In the genomic region with DNA sequence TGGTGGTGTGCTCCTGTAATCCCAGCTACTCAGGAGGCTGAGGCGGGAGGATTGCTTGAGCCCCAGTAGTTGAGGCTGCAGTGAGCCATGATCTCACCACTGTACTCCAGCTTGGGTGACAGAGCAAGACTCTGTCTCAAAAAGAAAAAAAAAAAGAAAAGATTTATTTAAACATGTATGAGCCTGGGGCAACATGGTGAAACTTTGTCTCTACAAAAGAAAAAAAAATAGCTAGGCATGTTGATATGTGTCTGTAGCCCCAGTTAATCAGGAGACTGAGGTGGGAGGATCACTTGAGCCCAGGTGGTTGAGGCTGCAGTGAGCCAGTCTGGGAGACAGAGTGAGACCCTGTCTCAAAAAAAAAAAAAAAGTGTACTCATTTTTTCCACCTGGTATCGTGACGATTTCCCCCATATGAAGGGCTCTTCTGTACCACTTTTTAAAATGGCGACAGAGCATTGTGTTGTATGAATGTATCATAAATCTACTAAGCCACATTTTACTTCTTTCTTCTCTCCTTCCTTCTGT, we compare ENCODE assay signal across 9 cellular contexts. TPM values are rescaled to one million over a fixed set of nuclear protein-coding genes. Genes with fewer than 3 reads are reported as not detected.
A peak's percentile ranks its signal among the peaks of the same experiment; 100 is the strongest.
DNase-seq lines count a peak whose midpoint lies in the region; ATAC-seq, FAIRE-seq and TF ChIP-seq lines count a peak whose summit lies in the region.
"Had no signal": no experiment of that assay in that cellular context is flagged by ENCODE, and none has a peak within 500 bp of the region (broad histone marks: within the 10 kb centered on the region; RNA-seq: fewer than 3 reads in every experiment).

No MANE protein-coding gene starts in this region.

- TF ChIP-seq POLR2A in K562 (conservative IDR thresholded peaks at IDR 0.05) = no peak

- WGBS in K562 (ENCODE audit: insufficient coverage, low coverage, missing lambda C conversion rate) = 46% methylated on average over 4 of the region's 4 CpGs

- H3K4me2 ChIP-seq in K562 (ENCODE audit: insufficient read depth, low read length) = peak overlapping the region; percentile 62

- BruUV-seq in K562 (replicated peaks; lab: Mats Ljungman, UMichigan) = TSS peak; percentile 62

- TF ChIP-seq EP300 in K562 (IDR thresholded peaks at IDR 0.05; ENCODE audit: low read length) = no peak

- intact Hi-C loops in K562 (cut with micrococcal nuclease) (no loop called here), natural killer cell (cut with micrococcal nuclease) (no loop called here), cardiac septum (cut with DNase I) (no loop called here)

- H3K9me1 ChIP-seq in K562 (ENCODE audit: control insufficient read depth, insufficient read depth, low read length) = no peaks in the 10 kb centered on the region

- H3K36me3 ChIP-seq in CD8-positive, alpha-beta memory T cell (ENCODE audit: insufficient read depth, low read length) = no peaks in the 10 kb centered on the region
- H3K36me3 ChIP-seq in K562 (ENCODE audit: control insufficient read depth, insufficient read depth, low read length) = no peaks in the 10 kb centered on the region

- H3K27ac Mint-ChIP-seq in CD8-positive, alpha-beta memory T cell = peak overlapping the region in 6 of 8 donors; percentile 5 to 84 (median 70)
- peak overlapping the region; percentile 81 for H3K27ac Mint-ChIP-seq in natural killer cell

- H3K9me3 Mint-ChIP-seq in CD8-positive, alpha-beta memory T cell = no peaks in the 10 kb centered on the region
- no peaks in the 10 kb centered on the region for H3K9me3 Mint-ChIP-seq in natural killer cell

- no peak for DNase-seq in CD8-positive, alpha-beta memory T cell
- no peak for DNase-seq in K562 (ENCODE audit: extremely low read depth in 1 of 4, low spot score in 3 of 4)
- no peak for DNase-seq in natural killer cell
- no peak for DNase-seq in NCI-H1694 treated with DMSO at 0.1 percent for 48 hours (lab: John Stamatoyannopoulos, UW)
- DNase-seq in NCI-H1048 (lab: John Stamatoyannopoulos, UW) = no peak
- DNase-seq in cardiac septum (ENCODE audit: low spot score) = no peak

- H2AFZ ChIP-seq in K562 (ENCODE audit: low read depth, low read length) = peak overlapping the region; percentile 95

- CTCF ChIA-PET in CD8-positive, alpha-beta memory T cell (lab: Charles Lee) = no interaction called here
- CTCF ChIA-PET in K562 (lab: Yijun Ruan, JAX; ENCODE audit: low intra/inter-chr PET ratio) = interaction anchor here (0.7 kb wide), 1 partner anchor 239 kb away, joined by 3 read pairs; no protein-coding TSS in a partner anchor

- peak overlapping the region in 1 of 2 experiments; percentile 67; a peak in 2 of 4 replicates for H3K9ac ChIP-seq in K562 (ENCODE audit: insufficient read depth in 1 of 2, low read depth in 2 of 2, low read length in 2 of 2)

- peak; percentile 6 for ATAC-seq in HG03064 (IDR thresholded peaks at IDR 0.05; ENCODE audit: low read depth, unreplicated experiment)
- ATAC-seq in K562 = peak; percentile 5
- ATAC-seq in natural killer cell = no peak
- ATAC-seq in GM18867 (IDR thresholded peaks at IDR 0.05; ENCODE audit: unreplicated experiment) = no peak

- peaks cover 11 to 12% (median 12%) of the 10 kb centered on the region in 3 donors for H3K4me1 Mint-ChIP-seq in CD8-positive, alpha-beta memory T cell
- peaks cover 10 to 12% of the 10 kb centered on the region in 2 donors for H3K4me1 Mint-ChIP-seq in natural killer cell

- H3K27ac ChIP-seq in CD8-positive, alpha-beta memory T cell (ENCODE audit: low read depth, low read length) = peak overlapping the region; percentile 35
- H3K27ac ChIP-seq in K562 (ENCODE audit: extremely low read depth, low read depth, low read length) = peak overlapping the region; percentile 75

- TF ChIP-seq RAD21 in K562 (CRISPR knock-in tag; conservative IDR thresholded peaks at IDR 0.05 in 1 of 2, IDR thresholded peaks at IDR 0.05 in 1 of 2) = no peak

- POLR2A ChIA-PET in CD8-positive, alpha-beta memory T cell (lab: Charles Lee) = interaction anchor here (0.9 kb wide), 1 partner anchor 45 kb away, joined by 6 read pairs; a partner anchor contains a TSS
- POLR2A ChIA-PET in K562 (lab: Yijun Ruan, JAX) = interaction anchor here (0.8 to 1.4 kb wide), 6 partner anchors 8 to 244 kb away, joined by 3 to 4 read pairs (median 3); a partner anchor contains a TSS

- H4K20me1 ChIP-seq in K562 (replicated peaks; ENCODE audit: control insufficient read depth, insufficient read depth, low read length) = no peaks in the 10 kb centered on the region

- FAIRE-seq in K562 (lab: Jason Lieb, UNC) = no peak

- H3K9me3 ChIP-seq in CD8-positive, alpha-beta memory T cell (ENCODE audit: low read length) = no peaks in the 10 kb centered on the region
- H3K9me3 ChIP-seq in K562 (replicated peaks; ENCODE audit: control insufficient read depth, insufficient read depth, low read depth, low read length) = no peaks in the 10 kb centered on the region

- no peaks in the 10 kb centered on the region for H3K27me3 Mint-ChIP-seq in CD8-positive, alpha-beta memory T cell
- no peaks in the 10 kb centered on the region for H3K27me3 Mint-ChIP-seq in natural killer cell (ENCODE audit: low read depth in 2 of 2)

- no peak overlapping the region for H3K4me3 ChIP-seq in CD8-positive, alpha-beta memory T cell (ENCODE audit: low read length)
- H3K4me3 ChIP-seq in K562 = no peak overlapping the region

- TF ChIP-seq CTCF in K562 (IDR thresholded peaks at IDR 0.05 in 2 of 3, conservative IDR thresholded peaks at IDR 0.05 in 1 of 3; ENCODE audit: insufficient read depth in 2 of 3, low read depth in 1 of 3, low read length in 3 of 3) (no peak), natural killer cell (IDR thresholded peaks at IDR 0.05) (no peak)

- in situ Hi-C loops in K562 (cut with MboI) = no loop called here

- peak overlapping the region in 3 of 7 donors; percentile 53 to 73 (median 55) for H3K4me3 Mint-ChIP-seq in CD8-positive, alpha-beta memory T cell
- H3K4me3 Mint-ChIP-seq in natural killer cell = peak overlapping the region; percentile 62

- no peaks in the 10 kb centered on the region for H3K36me3 Mint-ChIP-seq in CD8-positive, alpha-beta memory T cell
- no peaks in the 10 kb centered on the region for H3K36me3 Mint-ChIP-seq in natural killer cell

- H3K4me1 ChIP-seq in CD8-positive, alpha-beta memory T cell (ENCODE audit: insufficient read depth, low read length) = peaks cover 8% of the 10 kb centered on the region
- peaks cover 25 to 26% of the 10 kb centered on the region in 2 experiments for H3K4me1 ChIP-seq in K562 (replicated peaks in 1 of 2; ENCODE audit: control insufficient read depth in 2 of 2, insufficient read depth in 2 of 2, low read length in 2 of 2)

- no peaks in the 10 kb centered on the region for H3K27me3 ChIP-seq in CD8-positive, alpha-beta memory T cell (ENCODE audit: insufficient read depth, low read length, poor library complexity, severe bottlenecking)
- no peaks in the 10 kb centered on the region; a peak in 1 of 5 replicates for H3K27me3 ChIP-seq in K562 (ENCODE audit: control insufficient read depth in 2 of 2, insufficient read depth in 2 of 2, low read length in 2 of 2)

- H3K79me2 ChIP-seq in K562 (ENCODE audit: control insufficient read depth, insufficient read depth, low read length) = no peaks in the 10 kb centered on the region

RNA-seq across cellular contexts. Expression of a gene that starts 16.4 kb away (rescaled TPM):
- total RNA-seq in CD8-positive, alpha-beta memory T cell = under 1 TPM; 0.20 to 0.27 TPM
- 0.20 TPM for polyA plus RNA-seq in CD8-positive, alpha-beta memory T cell
- 0.40 and 0.51 TPM in 2 replicates for total RNA-seq in K562 (2011; cell fraction: chromatin; rRNA removed; ENCODE audit: low replicate concordance)
- 0.39 TPM in 1 of 2 replicates, not detected in the other for total RNA-seq in K562 (2011; cell fraction: nucleolus; rRNA removed)
- 0.29 TPM in 1 of 2 replicates, not detected in the other for total RNA-seq in K562 (2011; cell fraction: nucleoplasm; rRNA removed)
- total RNA-seq in K562 (2014; rRNA removed) (0.08 TPM in 1 of 2 replicates, not detected in the other), K562 (2014; rRNA removed; fragmentation: Illumina TruSeq; extraction: Trizol) (0.11 TPM in 1 of 2 replicates, not detected in the other), K562 (2015; rRNA removed; fragmentation: Illumina TruSeq; extraction: Trizol) (0.14 and 0.15 TPM in 2 replicates), K562 (2021) (0.09 and 0.29 TPM in 2 replicates), natural killer cell (under 1 TPM in 2 of 3 donors, not detected in 1; 0.28 to 0.32 TPM), cardiac septum (0.13 TPM)
- polyA plus RNA-seq in K562 (2011; rRNA removed) (0.11 and 0.20 TPM in 2 replicates), K562 (2014; fragmentation: Illumina TruSeq; extraction: Trizol) (0.14 and 0.30 TPM in 2 replicates), K562 (2014; fragmentation: Nextera tagmentation; extraction: Ambion mirVana) (under 1 TPM in 1 of 2 experiments, not detected in 1; 0.29 TPM), K562 (2014; rRNA removed) (0.04 TPM in 1 of 2 replicates, not detected in the other)
- polyA plus RNA-seq in K562 (2011; cell fraction: cytosol; rRNA removed) = 0.10 TPM in 1 of 2 replicates, not detected in the other
- 0.07 and 0.21 TPM in 2 replicates for polyA plus RNA-seq in K562 (2011; cell fraction: nucleus; rRNA removed)
- polyA plus RNA-seq in K562 (2012) = 0.14 and 0.32 TPM in 2 replicates
- polyA minus RNA-seq in K562 (2011; rRNA and poly(A)+ RNA removed) = 0.18 TPM in 1 of 2 replicates, not detected in the other
- not detected in 2 replicates for polyA minus RNA-seq in K562 (2011; cell fraction: cytosol; rRNA and poly(A)+ RNA removed)
- not detected in 2 replicates for polyA minus RNA-seq in K562 (2011; cell fraction: nucleus; rRNA and poly(A)+ RNA removed)

RNA-seq across cellular contexts. Expression of a gene that starts 24.2 kb away (rescaled TPM):
- total RNA-seq in CD8-positive, alpha-beta memory T cell = not detected
- polyA plus RNA-seq in CD8-positive, alpha-beta memory T cell = not detected
- 2.3 and 2.8 TPM in 2 replicates for total RNA-seq in K562 (2011; cell fraction: chromatin; rRNA removed; ENCODE audit: low replicate concordance)
- 2.2 and 2.5 TPM in 2 replicates for total RNA-seq in K562 (2011; cell fraction: nucleolus; rRNA removed)
- 1.8 and 2.3 TPM in 2 replicates for total RNA-seq in K562 (2011; cell fraction: nucleoplasm; rRNA removed)
- total RNA-seq in K562 (2014; rRNA removed) = 0.24 and 0.36 TPM in 2 replicates
- not detected in 2 replicates for total RNA-seq in K562 (2014; rRNA removed; fragmentation: Illumina TruSeq; extraction: Trizol)
- not detected in 2 replicates for total RNA-seq in K562 (2015; rRNA removed; fragmentation: Illumina TruSeq; extraction: Trizol)
- 0.16 and 0.31 TPM in 2 replicates for total RNA-seq in K562 (2021)
- 0.29 and 0.43 TPM in 2 replicates for polyA plus RNA-seq in K562 (2011; rRNA removed)
- 0.15 and 0.18 TPM in 2 replicates for polyA plus RNA-seq in K562 (2011; cell fraction: cytosol; rRNA removed)
- polyA plus RNA-seq in K562 (2011; cell fraction: nucleus; rRNA removed) = 1.0 and 1.1 TPM in 2 replicates
- polyA plus RNA-seq in K562 (2012) = 0.13 and 1.6 TPM in 2 replicates
- polyA plus RNA-seq in K562 (2014; fragmentation: Illumina TruSeq; extraction: Trizol) = 0.28 TPM in 2 replicates
- under 1 TPM; 0.23 to 0.34 TPM for polyA plus RNA-seq in K562 (2014; fragmentation: Nextera tagmentation; extraction: Ambion mirVana)
- polyA plus RNA-seq in K562 (2014; rRNA removed) = 0.09 and 0.56 TPM in 2 replicates
- polyA minus RNA-seq in K562 (2011; rRNA and poly(A)+ RNA removed) = 0.74 TPM in 1 of 2 replicates, not detected in the other
- not detected in 2 replicates for polyA minus RNA-seq in K562 (2011; cell fraction: cytosol; rRNA and poly(A)+ RNA removed)
- polyA minus RNA-seq in K562 (2011; cell fraction: nucleus; rRNA and poly(A)+ RNA removed) = 0.54 TPM in 1 of 2 replicates, not detected in the other
- total RNA-seq in natural killer cell = not detected
- total RNA-seq in cardiac septum = 2.0 TPM
- total RNA-seq: NCI-H460 had no signal

RNA-seq across cellular contexts. Expression of a gene that starts 40.2 kb away (rescaled TPM):
- total RNA-seq in CD8-positive, alpha-beta memory T cell = 100 to 1,000 TPM; 202 to 220 TPM
- 189 TPM for polyA plus RNA-seq in CD8-positive, alpha-beta memory T cell
- total RNA-seq in K562 (2011; cell fraction: chromatin; rRNA removed; ENCODE audit: low replicate concordance) = 48.5 and 69.6 TPM in 2 replicates
- total RNA-seq in K562 (2011; cell fraction: nucleolus; rRNA removed) = 160 and 217 TPM in 2 replicates
- total RNA-seq in K562 (2011; cell fraction: nucleoplasm; rRNA removed) = 103 and 113 TPM in 2 replicates
- total RNA-seq in K562 (2014; rRNA removed) (269 and 325 TPM in 2 replicates), K562 (2014; rRNA removed; fragmentation: Illumina TruSeq; extraction: Trizol) (156 and 168 TPM in 2 replicates), K562 (2015; rRNA removed; fragmentation: Illumina TruSeq; extraction: Trizol) (504 and 554 TPM in 2 replicates), K562 (2021) (442 and 486 TPM in 2 replicates), natural killer cell (10 to 100 TPM; 51.8 to 75.4 (median 60.2) TPM), cardiac septum (225 TPM)
- polyA plus RNA-seq in K562 (2011; rRNA removed) (229 and 257 TPM in 2 replicates), K562 (2014; fragmentation: Illumina TruSeq; extraction: Trizol) (355 and 561 TPM in 2 replicates), K562 (2014; fragmentation: Nextera tagmentation; extraction: Ambion mirVana) (1,000 to 10,000 TPM in 1 of 2 experiments, 100 to 1,000 TPM in 1; 987 to 1,119 TPM), K562 (2014; rRNA removed) (473 and 511 TPM in 2 replicates)
- polyA plus RNA-seq in K562 (2011; cell fraction: cytosol; rRNA removed) = 517 and 937 TPM in 2 replicates
- 85.7 and 88.0 TPM in 2 replicates for polyA plus RNA-seq in K562 (2011; cell fraction: nucleus; rRNA removed)
- polyA plus RNA-seq in K562 (2012) = 593 and 1,047 TPM in 2 replicates
- polyA minus RNA-seq in K562 (2011; rRNA and poly(A)+ RNA removed) = 20.7 and 29.0 TPM in 2 replicates
- 93.0 and 102 TPM in 2 replicates for polyA minus RNA-seq in K562 (2011; cell fraction: cytosol; rRNA and poly(A)+ RNA removed)
- polyA minus RNA-seq in K562 (2011; cell fraction: nucleus; rRNA and poly(A)+ RNA removed) = 37.6 and 79.6 TPM in 2 replicates

RNA-seq across cellular contexts. Expression of a gene that starts 45.0 kb away (rescaled TPM):
- total RNA-seq in CD8-positive, alpha-beta memory T cell = 10 to 100 TPM; 52.2 to 54.9 TPM
- 44.5 TPM for polyA plus RNA-seq in CD8-positive, alpha-beta memory T cell
- total RNA-seq in K562 (2011; cell fraction: chromatin; rRNA removed; ENCODE audit: low replicate concordance) = 159 and 242 TPM in 2 replicates
- 85.3 and 92.9 TPM in 2 replicates for total RNA-seq in K562 (2011; cell fraction: nucleolus; rRNA removed)
- total RNA-seq in K562 (2011; cell fraction: nucleoplasm; rRNA removed) = 108 and 134 TPM in 2 replicates
- total RNA-seq in K562 (2014; rRNA removed) (28.4 and 35.8 TPM in 2 replicates), K562 (2014; rRNA removed; fragmentation: Illumina TruSeq; extraction: Trizol) (50.8 and 53.4 TPM in 2 replicates), K562 (2015; rRNA removed; fragmentation: Illumina TruSeq; extraction: Trizol) (38.5 and 42.6 TPM in 2 replicates), K562 (2021) (48.3 and 49.9 TPM in 2 replicates), natural killer cell (10 to 100 TPM; 65.2 to 97.8 (median 67.5) TPM), cardiac septum (19.3 TPM)
- polyA plus RNA-seq in K562 (2011; rRNA removed) (48.0 and 48.1 TPM in 2 replicates), K562 (2014; fragmentation: Illumina TruSeq; extraction: Trizol) (35.0 and 41.7 TPM in 2 replicates), K562 (2014; fragmentation: Nextera tagmentation; extraction: Ambion mirVana) (10 to 100 TPM; 31.1 to 44.5 TPM), K562 (2014; rRNA removed) (44.6 and 45.0 TPM in 2 replicates)
- 42.6 and 44.6 TPM in 2 replicates for polyA plus RNA-seq in K562 (2011; cell fraction: cytosol; rRNA removed)
- 138 and 151 TPM in 2 replicates for polyA plus RNA-seq in K562 (2011; cell fraction: nucleus; rRNA removed)
- polyA plus RNA-seq in K562 (2012) = 34.4 and 51.3 TPM in 2 replicates
- polyA minus RNA-seq in K562 (2011; rRNA and poly(A)+ RNA removed) = 77.0 and 79.3 TPM in 2 replicates
- 22.6 and 34.1 TPM in 2 replicates for polyA minus RNA-seq in K562 (2011; cell fraction: cytosol; rRNA and poly(A)+ RNA removed)
- polyA minus RNA-seq in K562 (2011; cell fraction: nucleus; rRNA and poly(A)+ RNA removed) = 72.7 and 114 TPM in 2 replicates

Comparison
In these comparisons a context has a peak if more than half of its experiments do, and no peak if none do; other contexts are left out.
1. ATAC-seq: peak in HG03064 (single experiment) and K562 (single experiment); none in natural killer cell (0 of 3) and GM18867 (single experiment).